21 cellular contexts compared by ENCODE assay signal in the genomic region with DNA sequence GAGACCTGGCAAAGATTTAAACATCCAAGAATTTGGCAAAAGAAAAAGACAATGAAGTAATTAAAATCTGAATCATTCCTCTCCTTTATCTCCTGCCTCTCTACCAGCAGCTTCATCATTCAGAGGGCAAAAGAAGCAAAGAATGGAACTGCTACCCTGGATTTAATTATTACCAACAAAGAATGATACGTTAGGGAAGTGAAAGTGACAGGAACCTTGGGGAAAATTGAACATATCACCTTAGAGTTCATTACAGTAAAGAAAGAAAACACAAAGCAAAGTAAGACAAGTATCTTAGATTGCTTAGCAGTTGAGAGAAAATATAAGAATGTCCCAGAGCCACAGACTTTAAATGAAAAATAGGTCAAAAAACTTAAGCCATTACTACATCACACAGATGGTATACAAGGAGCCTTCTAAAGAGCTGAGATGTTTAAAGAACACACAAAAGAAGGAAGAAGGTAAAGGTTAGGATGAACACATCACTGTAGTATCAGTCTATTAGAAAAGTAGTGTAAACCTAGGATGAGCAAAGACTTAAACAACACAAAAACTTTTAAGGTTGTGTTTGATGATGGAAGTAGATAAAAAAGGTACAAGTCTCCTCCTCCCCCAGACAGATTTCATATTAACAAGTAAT. TPM values are rescaled to one million over a fixed set of nuclear protein-coding genes. Genes with fewer than 3 reads are reported as not detected.
"Had no signal": no experiment of that assay in that cellular context is flagged by ENCODE, and none has a peak within 500 bp of the region (broad histone marks: within the 10 kb centered on the region; RNA-seq: fewer than 3 reads in every experiment).

No MANE protein-coding gene starts in this region.

- H3K4me1 ChIP-seq: right atrium auricular region, sigmoid colon, suprapubic skin, thyroid gland, uterus had no signal

- H3K36me3 ChIP-seq: right atrium auricular region, sigmoid colon, suprapubic skin, thyroid gland, uterus had no signal

- H3K4me1 Mint-ChIP-seq: naive thymus-derived CD8-positive, alpha-beta T cell had no signal

- H3K27me3 ChIP-seq: dorsolateral prefrontal cortex, heart right ventricle, right atrium auricular region, sigmoid colon, suprapubic skin, thyroid gland, uterus had no signal

- H3K4me3 Mint-ChIP-seq: naive thymus-derived CD8-positive, alpha-beta T cell; type B pancreatic cell had no signal

- ATAC-seq: esophagus mucosa; heart right ventricle; naive thymus-derived CD8-positive, alpha-beta T cell had no signal

- H3K36me3 Mint-ChIP-seq: type B pancreatic cell had no signal

- DNase-seq: cortex of kidney; dorsolateral prefrontal cortex; effector CD8-positive, alpha-beta T cell; heart right ventricle; hypothalamus; kidney glomerular epithelial cell; naive thymus-derived CD8-positive, alpha-beta T cell; posterior cingulate gyrus; sigmoid colon; stimulated activated CD4-positive, alpha-beta T cell treated with anti-CD3 and anti-CD28 coated beads, Interleukin-2, amount 100 ng/mL, for 24 hours; stimulated activated CD4-positive, alpha-beta T cell treated with anti-CD3 and anti-CD28 coated beads, Interleukin-4, amount 100 ng/mL, for 4 hours; stimulated activated naive CD4-positive, alpha-beta T cell; thyroid gland; uterus had no signal

- H3K27ac Mint-ChIP-seq: naive thymus-derived CD8-positive, alpha-beta T cell; type B pancreatic cell had no signal

- H3K27ac ChIP-seq: dorsolateral prefrontal cortex, heart right ventricle, right atrium auricular region, sigmoid colon, skin epidermis, suprapubic skin, thyroid gland, uterus had no signal

- H3K4me3 ChIP-seq: dorsolateral prefrontal cortex, heart right ventricle, right atrium auricular region, sigmoid colon, skin epidermis, suprapubic skin, thyroid gland, uterus had no signal

- H3K9me3 ChIP-seq: right atrium auricular region, thyroid gland, uterus had no signal

RNA-seq across cellular contexts. Expression of a gene that starts 17.5 kb away (rescaled TPM):
- total RNA-seq: esophagus mucosa; fibroblast of lung; lung microvascular endothelial cell; naive thymus-derived CD8-positive, alpha-beta T cell had no signal
